Comparison of ENCODE assay signal across 1 cellular context in genomic region chr2:32277674-32278475, GRCh38.
TF ChIP-seq lines count a peak whose summit lies in the region.

Gene YIPF4 (plus strand): TSS chr2:32277904. CDS start chr2:32278156, 252 bp downstream.

TF ChIP-seq in K562, 482 proteins besides CTCF, POLR2A, EP300 and RAD21 (continued from another document and continues in another):
- 0 out of 2 replicates have a peak, but pooled peaks have one; percentile 24 for TF ChIP-seq ZKSCAN1 (IDR thresholded peaks at IDR 0.05; ENCODE audit: low read depth, low read length)
- TF ChIP-seq ZNF140 (CRISPR knock-in tag; IDR thresholded peaks at IDR 0.05) = no peak
- TF ChIP-seq POLR2AphosphoS2 (IDR thresholded peaks at IDR 0.05; ENCODE audit: low read length) = no peak
- TF ChIP-seq ZNF699 (CRISPR knock-in tag; IDR thresholded peaks at IDR 0.05; ENCODE audit: insufficient replicate concordance) = no peak
- TF ChIP-seq MXD1 (CRISPR knock-in tag; IDR thresholded peaks at IDR 0.05; ENCODE audit: borderline replicate concordance, poor library complexity, severe bottlenecking) = peak; percentile 22
- peak; percentile 73 for TF ChIP-seq FOS (IDR thresholded peaks at IDR 0.05; ENCODE audit: extremely low read depth, insufficient read length)
- TF ChIP-seq STAT5A (IDR thresholded peaks at IDR 0.05; ENCODE audit: borderline replicate concordance, low read length) = peak; percentile 77
- peak; percentile 90 for TF ChIP-seq MBD2 (IDR thresholded peaks at IDR 0.05; ENCODE audit: borderline replicate concordance, low read depth)
- TF ChIP-seq ZNF263 (CRISPR knock-in tag; IDR thresholded peaks at IDR 0.05; ENCODE audit: borderline replicate concordance) = no peak
- TF ChIP-seq TFAP4 (CRISPR knock-in tag; IDR thresholded peaks at IDR 0.05; ENCODE audit: borderline replicate concordance) = peak; percentile 52; the same call in 1 of the 2 replicates
- no peak; the same call in 1 of the 2 replicates for TF ChIP-seq JUND (IDR thresholded peaks at IDR 0.05; ENCODE audit: borderline replicate concordance, low read depth, low read length)
- TF ChIP-seq JUND (tag; IDR thresholded peaks at IDR 0.05; ENCODE audit: borderline replicate concordance, low read depth, low read length) = no peak
- TF ChIP-seq ZNF507 (tag; conservative IDR thresholded peaks at IDR 0.05) = no peak
- TF ChIP-seq NBN (IDR thresholded peaks at IDR 0.05; ENCODE audit: low read depth) = 0 out of 2 replicates have a peak, but pooled peaks have one; percentile 18
- TF ChIP-seq NR0B1 (IDR thresholded peaks at IDR 0.05; ENCODE audit: partially characterized antibody) = no peak
- peak; percentile 80; the same call in 1 of the 2 replicates for TF ChIP-seq ZBTB7A (IDR thresholded peaks at IDR 0.05; ENCODE audit: borderline replicate concordance, control insufficient read depth, low read depth, low read length)
- TF ChIP-seq NRF1 (conservative IDR thresholded peaks at IDR 0.05 in 1 of 2, IDR thresholded peaks at IDR 0.05 in 1 of 2) = peak in 1 of 2 experiments; percentile 30; a peak in 1 of 4 replicates
- TF ChIP-seq ZNF589 (CRISPR knock-in tag; IDR thresholded peaks at IDR 0.05; ENCODE audit: low read depth) = no peak
- 0 out of 2 replicates have a peak, but pooled peaks have one; percentile 21 for TF ChIP-seq FOXM1 (IDR thresholded peaks at IDR 0.05; ENCODE audit: low read depth)
- peak; percentile 78; the same call in 1 of the 2 replicates for TF ChIP-seq FOXM1 (CRISPR knock-in tag; IDR thresholded peaks at IDR 0.05; ENCODE audit: low read depth)
- TF ChIP-seq ZBTB34 (CRISPR knock-in tag; IDR thresholded peaks at IDR 0.05) = no peak
- TF ChIP-seq HCFC1 (IDR thresholded peaks at IDR 0.05; ENCODE audit: low read depth, low read length) = peak; percentile 63
- no peak for TF ChIP-seq AFF4 (CRISPR knock-in tag; IDR thresholded peaks at IDR 0.05)
- peak; percentile 64; the same call in 1 of the 2 replicates for TF ChIP-seq ZNF282 (CRISPR knock-in tag; IDR thresholded peaks at IDR 0.05)
- peak; percentile 76; the same call in 1 of the 2 replicates for TF ChIP-seq KAT8 (IDR thresholded peaks at IDR 0.05; ENCODE audit: low read depth)
- TF ChIP-seq ZBTB40 (IDR thresholded peaks at IDR 0.05) = peak; percentile 94
- TF ChIP-seq ZBTB40 (CRISPR knock-in tag; IDR thresholded peaks at IDR 0.05) = no peak
- TF ChIP-seq ZNF778 (CRISPR knock-in tag; IDR thresholded peaks at IDR 0.05) = no peak
- peak in 1 of 2 experiments; percentile 67 for TF ChIP-seq AFF1 (IDR thresholded peaks at IDR 0.05; ENCODE audit: low read depth in 1 of 2, partially characterized antibody in 2 of 2)
- no peak for TF ChIP-seq ZBTB5 (IDR thresholded peaks at IDR 0.05)
